ENCODE assay signal across 18 cellular contexts in genomic region chr2:113760400-113760799, GRCh38. TPM values are rescaled to one million over a fixed set of nuclear protein-coding genes. Genes with fewer than 3 reads are reported as not detected.
A peak's percentile ranks its signal among the peaks of the same experiment; 100 is the strongest.
DNase-seq lines count a peak whose midpoint lies in the region; ATAC-seq and TF ChIP-seq lines count a peak whose summit lies in the region.
"Had no signal": no experiment of that assay in that cellular context is flagged by ENCODE, and none has a peak within 500 bp of the region (broad histone marks: within the 10 kb centered on the region; RNA-seq: fewer than 3 reads in every experiment).

No MANE protein-coding gene starts in this region.

- H3K4me3 ChIP-seq in heart left ventricle (no peak overlapping the region), astrocyte of the spinal cord (ENCODE audit: low read depth, low read length) (no peak overlapping the region), right atrium auricular region (no peak overlapping the region)
- H3K4me3 ChIP-seq: ascending aorta, PC-9, suprapubic skin had no signal

- intact Hi-C loops in heart left ventricle (cut with DNase I), result loop anchor here in 1 of 10 donors (5.0 kb wide), 1 partner anchor 127 kb away; no protein-coding TSS in a partner anchor
- intact Hi-C loops in Right ventricle myocardium inferior (cut with DNase I), result no loop called here

- H3K27me3 ChIP-seq in heart left ventricle, result no peaks in the 10 kb centered on the region
- H3K27me3 ChIP-seq in right atrium auricular region, result no peaks in the 10 kb centered on the region
- H3K27me3 ChIP-seq: ascending aorta, suprapubic skin had no signal

- H3K27ac ChIP-seq in heart left ventricle (peak overlapping the region in 10 of 12 donors; percentile 24 to 70 (median 50)), right atrium auricular region (peak overlapping the region; percentile 51 to 77)
- H3K27ac ChIP-seq: ascending aorta, PC-9, suprapubic skin had no signal

- H3K9me3 ChIP-seq in heart left ventricle (no peaks in the 10 kb centered on the region), right atrium auricular region (no peaks in the 10 kb centered on the region)
- H3K9me3 ChIP-seq: ascending aorta, suprapubic skin had no signal

- TF ChIP-seq POLR2A in heart left ventricle (IDR thresholded peaks at IDR 0.05), result no peak

- H3K4me1 ChIP-seq in heart left ventricle (peaks cover 0 to 24% (median 9%) of the 10 kb centered on the region in 12 donors), right atrium auricular region (peaks cover 0 to 12% of the 10 kb centered on the region in 2 donors)

- ATAC-seq in heart left ventricle (peak; percentile 12 to 45 (median 27)), Right ventricle myocardium inferior (no peak), GM18519 (IDR thresholded peaks at IDR 0.05; ENCODE audit: low FRiP score, unreplicated experiment) (no peak)
- ATAC-seq: WTC11 had no signal

- no peaks in the 10 kb centered on the region for H3K36me3 ChIP-seq in heart left ventricle
- no peaks in the 10 kb centered on the region for H3K36me3 ChIP-seq in right atrium auricular region
- H3K36me3 ChIP-seq: ascending aorta, suprapubic skin had no signal

- DNase-seq in heart left ventricle (peak in 2 of 5 donors; percentile 22 to 24), Right ventricle myocardium inferior (ENCODE audit: missing footprints) (no peak), astrocyte of the spinal cord (ENCODE audit: low read depth, low spot score) (peak; percentile 57), right atrium auricular region (ENCODE audit: low spot score) (no peak), stromal cell of bone marrow (ENCODE audit: low read depth) (peak; percentile 64), NCI-H2196 (lab: John Stamatoyannopoulos, UW; ENCODE audit: unreplicated experiment) (no peak), HuH-7.5 (ENCODE audit: low spot score) (no peak)
- DNase-seq: activated CD8-positive, alpha-beta memory T cell treated with anti-CD3 and anti-CD28 coated beads for 24 hours; Calu3; effector CD4-positive, alpha-beta T cell; islet precursor cell; NCI-H1694; PC-9; posterior cingulate gyrus had no signal

- in situ Hi-C loops in astrocyte of the spinal cord (cut with HindIII; ENCODE audit: low sequenced_read_pairs), result no loop called here

- TF ChIP-seq CTCF in heart left ventricle (IDR thresholded peaks at IDR 0.05), result no peak
- no peak for TF ChIP-seq CTCF in astrocyte of the spinal cord (IDR thresholded peaks at IDR 0.05; ENCODE audit: low read depth, low read length)
- no peak for TF ChIP-seq CTCF in right atrium auricular region (IDR thresholded peaks at IDR 0.05)

- WGBS in heart left ventricle, 4 donors, result 7 to 25% (median 15%) methylated on average over 1 of the region's 1 CpG

RNA-seq across cellular contexts. Expression of gene SLC35F5, which starts 4.0 kb away (rescaled TPM):
- total RNA-seq in heart left ventricle (10 to 100 TPM; 38.2 to 97.2 (median 63.9) TPM), Right ventricle myocardium inferior (54.0 TPM), right atrium auricular region (10 to 100 TPM; 38.7 to 54.3 TPM)
- polyA plus RNA-seq in heart left ventricle, result 10 to 100 TPM; 22.6 to 39.0 TPM

Comparison
In these comparisons a context has a peak if more than half of its experiments do, and no peak if none do; other contexts are left out.
1. ATAC-seq: peak in heart left ventricle (4 of 4); none in Right ventricle myocardium inferior (single experiment) and GM18519 (single experiment).
2. DNase-seq: peak in astrocyte of the spinal cord (single experiment) and stromal cell of bone marrow (single experiment); none in Right ventricle myocardium inferior (single experiment), right atrium auricular region (single experiment), NCI-H2196 (single experiment) and HuH-7.5 (single experiment).